8 cellular contexts compared by ENCODE assay signal in genomic region chr9:88388203-88388885, GRCh38. TPM values are rescaled to one million over a fixed set of nuclear protein-coding genes. Genes with fewer than 3 reads are reported as not detected.
DNase-seq lines count a peak whose midpoint lies in the region; ATAC-seq, FAIRE-seq and TF ChIP-seq lines count a peak whose summit lies in the region.

Gene SPIN1, plus strand, starts transcription at chr9:88388444. Its CDS starts 38,096 bp downstream, at chr9:88426540.

- peak within 1 kb of the TSS; percentile 78 for H3K4me3 ChIP-seq in CD8-positive, alpha-beta memory T cell (ENCODE audit: low read length)
- H3K4me3 ChIP-seq in NT2/D1 (ENCODE audit: insufficient read length, low read depth) (peak within 1 kb of the TSS; percentile 80), endothelial cell of umbilical vein (replicated peaks in 1 of 3; ENCODE audit: insufficient read depth in 1 of 3, low read depth in 1 of 3, low read length in 3 of 3) (peak within 1 kb of the TSS; percentile 83 to 98 (median 85)), mononuclear cell (ENCODE audit: low read length) (peak within 1 kb of the TSS; percentile 63)

- no TSS peak for BruUV-seq in endothelial cell of umbilical vein (replicated peaks; lab: Mats Ljungman, UMichigan)

- peak within 1 kb of the TSS; percentile 91 to 99 (median 93) for H3K4me3 Mint-ChIP-seq in CD8-positive, alpha-beta memory T cell

- H3K79me2 ChIP-seq in endothelial cell of umbilical vein (ENCODE audit: control insufficient read depth, insufficient read depth, low read length), result peaks cover 44% of the 10 kb centered on the region

- no peaks in the 10 kb centered on the region for H3K36me3 ChIP-seq in CD8-positive, alpha-beta memory T cell (ENCODE audit: insufficient read depth, low read length)
- H3K36me3 ChIP-seq in NT2/D1 (ENCODE audit: insufficient read depth, insufficient read length, low read length) (peaks cover 22% of the 10 kb centered on the region), endothelial cell of umbilical vein (ENCODE audit: control insufficient read depth in 2 of 2, extremely low read depth in 1 of 2, insufficient read depth in 2 of 2, low read length in 2 of 2) (no peaks in the 10 kb centered on the region)

- CTCF ChIA-PET in CD8-positive, alpha-beta memory T cell (lab: Charles Lee), result interaction anchor here (1.2 to 1.3 kb wide), 2 partner anchors 65 to 414 kb away, joined by 3 read pairs; partner anchors contain the start of gene CDK20
- CTCF ChIA-PET in endothelial cell of umbilical vein (lab: Charles Lee), result no interaction called here

- dilution Hi-C loops in endothelial cell of umbilical vein (cut with MboI; ENCODE audit: extremely low pct_ligation_motif_present, low sequenced_read_pairs), result no loop called here

- peaks cover 0 to 5% of the 10 kb centered on the region in 2 donors for H3K27me3 Mint-ChIP-seq in CD8-positive, alpha-beta memory T cell

- peak; percentile 82 for ATAC-seq in GM19372 (IDR thresholded peaks at IDR 0.05; ENCODE audit: low read depth, unreplicated experiment)
- peak; percentile 86 for ATAC-seq in HG03520 (IDR thresholded peaks at IDR 0.05; ENCODE audit: unreplicated experiment)

- peak within 1 kb of the TSS; percentile 89 to 97 (median 94) for H3K27ac Mint-ChIP-seq in CD8-positive, alpha-beta memory T cell

- H3K9me1 ChIP-seq in endothelial cell of umbilical vein (replicated peaks; ENCODE audit: control insufficient read depth, extremely low read depth, insufficient read depth, low read length), result peaks cover 2% of the 10 kb centered on the region

- peak; percentile 81 for TF ChIP-seq POLR2A in endothelial cell of umbilical vein (IDR thresholded peaks at IDR 0.05; ENCODE audit: low read depth, low read length)

- peak; percentile 81 to 89 (median 88) for DNase-seq in CD8-positive, alpha-beta memory T cell
- peak; percentile 70 for DNase-seq in NT2/D1 (ENCODE audit: low read depth, low spot score)
- DNase-seq in activated CD8-positive, alpha-beta memory T cell treated with anti-CD3 and anti-CD28 coated beads, Interleukin-2, amount 50 U/mL, for 4 hours, result peak; percentile 89
- peak; percentile 66 for DNase-seq in endothelial cell of umbilical vein (ENCODE audit: low read depth, low spot score)
- peak; percentile 60 to 77 for DNase-seq in stimulated activated CD8-positive, alpha-beta memory T cell treated with anti-CD3 and anti-CD28 coated beads, Interleukin-4, amount 100 ng/mL, for 1 hour (ENCODE audit: low read depth in 2 of 2, low spot score in 1 of 2)

- H3K4me1 ChIP-seq in CD8-positive, alpha-beta memory T cell (ENCODE audit: insufficient read depth, low read length), result peaks cover 10% of the 10 kb centered on the region
- H3K4me1 ChIP-seq in NT2/D1 (ENCODE audit: insufficient read depth, insufficient read length) (peaks cover 3% of the 10 kb centered on the region), endothelial cell of umbilical vein (ENCODE audit: control insufficient read depth, extremely low read depth, insufficient read depth, low read length) (peaks cover 16% of the 10 kb centered on the region), mononuclear cell (ENCODE audit: insufficient read depth, low read length) (peaks cover 29% of the 10 kb centered on the region)

- H3K9me3 Mint-ChIP-seq in CD8-positive, alpha-beta memory T cell, result no peaks in the 10 kb centered on the region

- peak within 1 kb of the TSS; percentile 89 for H3K9ac ChIP-seq in NT2/D1 (ENCODE audit: insufficient read length, low read depth)
- peak within 1 kb of the TSS; percentile 84 for H3K9ac ChIP-seq in endothelial cell of umbilical vein (replicated peaks; ENCODE audit: extremely low read depth, insufficient read depth, low read length)

- intact Hi-C loops in endothelial cell of umbilical vein (cut with micrococcal nuclease), result loop anchor here (1.0 to 10.0 kb wide), 10 partner anchors 118 to 924 kb away; partner anchors contain the start of genes CDK20, CKS2, NXNL2 and S1PR3

- peaks cover 2% of the 10 kb centered on the region for H4K20me1 ChIP-seq in endothelial cell of umbilical vein (replicated peaks; ENCODE audit: control insufficient read depth, extremely low read depth, insufficient read depth, low read length)

- no peaks in the 10 kb centered on the region for H3K27me3 ChIP-seq in CD8-positive, alpha-beta memory T cell (ENCODE audit: insufficient read depth, low read length, poor library complexity, severe bottlenecking)
- H3K27me3 ChIP-seq in NT2/D1 (ENCODE audit: insufficient read depth, insufficient read length) (peaks cover 8% of the 10 kb centered on the region), endothelial cell of umbilical vein (ENCODE audit: control insufficient read depth in 2 of 2, insufficient read depth in 2 of 2, low read length in 2 of 2) (no peaks in the 10 kb centered on the region), mononuclear cell (ENCODE audit: insufficient read depth, low read length) (no peaks in the 10 kb centered on the region)

- peak within 1 kb of the TSS; percentile 94 for H2AFZ ChIP-seq in endothelial cell of umbilical vein (ENCODE audit: low read depth, low read length)

- peaks cover 0 to 7% (median 0%) of the 10 kb centered on the region in 3 donors for H3K36me3 Mint-ChIP-seq in CD8-positive, alpha-beta memory T cell

- FAIRE-seq in endothelial cell of umbilical vein (lab: Jason Lieb, UNC), result peak; percentile 73

- H3K4me1 Mint-ChIP-seq in CD8-positive, alpha-beta memory T cell, result peaks cover 18 to 44% (median 37%) of the 10 kb centered on the region in 3 donors

- H3K4me2 ChIP-seq in endothelial cell of umbilical vein (ENCODE audit: insufficient read depth, low read length), result peak within 1 kb of the TSS; percentile 99

- peak; percentile 28 to 49 for TF ChIP-seq CTCF in endothelial cell of umbilical vein (IDR thresholded peaks at IDR 0.05; ENCODE audit: extremely low read depth in 1 of 2, insufficient read depth in 1 of 2, low read depth in 1 of 2, low read length in 2 of 2)

- POLR2A ChIA-PET in CD8-positive, alpha-beta memory T cell (lab: Charles Lee), result no interaction called here
- POLR2A ChIA-PET in endothelial cell of umbilical vein (lab: Charles Lee), result no interaction called here

- H3K27ac ChIP-seq in CD8-positive, alpha-beta memory T cell (ENCODE audit: low read depth, low read length), result peak within 1 kb of the TSS; percentile 53
- peak within 1 kb of the TSS; percentile 82 for H3K27ac ChIP-seq in endothelial cell of umbilical vein (ENCODE audit: insufficient read depth, low read depth, low read length)

- no peaks in the 10 kb centered on the region for H3K9me3 ChIP-seq in CD8-positive, alpha-beta memory T cell (ENCODE audit: low read length)
- no peaks in the 10 kb centered on the region; the same call in 1 of the 2 replicates for H3K9me3 ChIP-seq in NT2/D1 (ENCODE audit: insufficient read depth, low read length)
- H3K9me3 ChIP-seq in endothelial cell of umbilical vein (replicated peaks; ENCODE audit: control insufficient read depth, insufficient read depth, low read length), result no peaks in the 10 kb centered on the region
- H3K9me3 ChIP-seq in mononuclear cell (ENCODE audit: low read depth, low read length), result no peaks in the 10 kb centered on the region

TF ChIP-seq in endothelial cell of umbilical vein, 7 proteins besides CTCF, POLR2A, EP300 and RAD21:
- TF ChIP-seq JUN (IDR thresholded peaks at IDR 0.05; ENCODE audit: borderline replicate concordance, insufficient read depth, insufficient read length, low read depth), result no peak
- no peak for TF ChIP-seq MAX (IDR thresholded peaks at IDR 0.05; ENCODE audit: insufficient read depth, insufficient read length)
- no peak for TF ChIP-seq GATA2 (IDR thresholded peaks at IDR 0.05; ENCODE audit: insufficient read depth, insufficient read length, low read depth, low read length)
- peak; percentile 74 for TF ChIP-seq POLR2AphosphoS5 (IDR thresholded peaks at IDR 0.05; ENCODE audit: insufficient read depth, low read depth, low read length)

RNA-seq across cellular contexts. Expression of gene SPIN1, which starts in this region (rescaled TPM):
- total RNA-seq in CD8-positive, alpha-beta memory T cell, result 10 to 100 TPM; 21.9 to 24.1 TPM
- 22.9 TPM for polyA plus RNA-seq in CD8-positive, alpha-beta memory T cell
- total RNA-seq in endothelial cell of umbilical vein, result 56.8 and 58.4 TPM in 2 replicates
- 29.0 and 38.1 TPM in 2 replicates for polyA plus RNA-seq in endothelial cell of umbilical vein
- 32.0 and 32.8 TPM in 2 replicates for polyA plus RNA-seq in endothelial cell of umbilical vein (2011; cell fraction: cytosol; rRNA removed)
- polyA plus RNA-seq in endothelial cell of umbilical vein (2011; cell fraction: nucleus; rRNA removed), result 58.8 and 72.0 TPM in 2 replicates
- polyA plus RNA-seq in endothelial cell of umbilical vein (2012), result 43.0 and 45.9 TPM in 2 replicates
- 58.9 and 62.9 TPM in 2 replicates for polyA minus RNA-seq in endothelial cell of umbilical vein
- 33.6 TPM for polyA minus RNA-seq in endothelial cell of umbilical vein (2011; cell fraction: cytosol; rRNA and poly(A)+ RNA removed)
- polyA minus RNA-seq in endothelial cell of umbilical vein (2011; cell fraction: nucleus; rRNA and poly(A)+ RNA removed), result 26.6 and 38.0 TPM in 2 replicates
- total RNA-seq in mononuclear cell, result 33.1 TPM

Comparison
In these comparisons a context has a peak if more than half of its experiments do, and no peak if none do; other contexts are left out.
1. Peak in every context shown above with its lines: DNase-seq, ATAC-seq, H3K4me3 ChIP-seq and H3K27ac ChIP-seq.